In genomic region chr11:3096909-3097395, GRCh38 we compare ENCODE assay signal across 16 cellular contexts. TPM values are rescaled to one million over a fixed set of nuclear protein-coding genes. Genes with fewer than 3 reads are reported as not detected.
DNase-seq lines count a peak whose midpoint lies in the region; ATAC-seq, FAIRE-seq and TF ChIP-seq lines count a peak whose summit lies in the region.
"Had no signal": no experiment of that assay in that cellular context is flagged by ENCODE, and none has a peak within 500 bp of the region (broad histone marks: within the 10 kb centered on the region; RNA-seq: fewer than 3 reads in every experiment).

No MANE protein-coding gene starts in this region.

- intact Hi-C loops in kidney (cut with DNase I), result no loop called here

- TF ChIP-seq CTCF in Peyer's patch (IDR thresholded peaks at IDR 0.05) (no peak), kidney (IDR thresholded peaks at IDR 0.05; ENCODE audit: borderline replicate concordance, extremely low read depth, insufficient read depth) (no peak)

- in situ Hi-C loops in ACHN (cut with HindIII; ENCODE audit: low pct_ligation_motif_present, low pct_unique_long_range_greater_than_20kb, low sequenced_read_pairs), result no loop called here

- H3K27ac ChIP-seq in Peyer's patch, result no peak overlapping the region
- no peak overlapping the region for H3K27ac ChIP-seq in kidney (ENCODE audit: low read depth in 2 of 2, low read length in 2 of 2)

- DNase-seq in H7, result peak; percentile 8
- DNase-seq in Peyer's patch, result peak in 2 of 3 donors; percentile 1 to 23
- DNase-seq in kidney, result peak; percentile 14
- peak; percentile 11 for DNase-seq in stimulated activated CD8-positive, alpha-beta memory T cell treated with anti-CD3 and anti-CD28 coated beads, Interleukin-4, amount 100 ng/mL, for 48 hours
- no peak for DNase-seq in ACHN
- DNase-seq in NCI-H2081 treated with DMSO at 0.1 percent for 48 hours (lab: John Stamatoyannopoulos, UW), result no peak
- DNase-seq: Calu3; CD4-positive, alpha-beta memory T cell; DMS79; MV-4-11; NCI-H1436; NCI-H2029; NCI-H748 treated with DMSO at 0.1 percent for 48 hours had no signal

- H3K9ac ChIP-seq in kidney (ENCODE audit: low read length in 2 of 2), result no peak overlapping the region

- no peak overlapping the region for H3K4me3 ChIP-seq in H7 (ENCODE audit: insufficient read depth, low read depth, low read length)
- H3K4me3 ChIP-seq in Peyer's patch, result no peak overlapping the region
- H3K4me3 ChIP-seq in kidney (ENCODE audit: low read length in 2 of 2), result no peak overlapping the region
- H3K4me3 ChIP-seq: HAP-1, K562 had no signal

- no peaks in the 10 kb centered on the region for H3K4me1 ChIP-seq in Peyer's patch
- H3K4me1 ChIP-seq in kidney (ENCODE audit: control insufficient read depth in 1 of 2, insufficient read depth in 1 of 2, low read depth in 1 of 2, low read length in 2 of 2), result peaks cover 0 to 2% of the 10 kb centered on the region in 2 donors
- H3K4me1 ChIP-seq: HAP-1 had no signal

- H3K27me3 ChIP-seq in H7 (ENCODE audit: control insufficient read depth, insufficient read depth, low read length), result no peaks in the 10 kb centered on the region
- no peaks in the 10 kb centered on the region for H3K27me3 ChIP-seq in Peyer's patch

- no peak for TF ChIP-seq POLR2A in Peyer's patch (IDR thresholded peaks at IDR 0.05)

- H3K9me3 ChIP-seq in Peyer's patch (no peaks in the 10 kb centered on the region), kidney (ENCODE audit: control insufficient read depth in 1 of 2, low read length in 2 of 2) (no peaks in the 10 kb centered on the region)
- H3K9me3 ChIP-seq: HAP-1 had no signal

- no peaks in the 10 kb centered on the region for H3K36me3 ChIP-seq in H7 (replicated peaks; ENCODE audit: control insufficient read depth, insufficient read depth, low read length)
- H3K36me3 ChIP-seq in Peyer's patch, result peaks cover 0 to 24% (median 0%) of the 10 kb centered on the region in 3 donors
- peaks cover 2 to 4% of the 10 kb centered on the region in 2 donors for H3K36me3 ChIP-seq in kidney (ENCODE audit: control insufficient read depth in 1 of 2, insufficient read depth in 2 of 2, low read length in 2 of 2)
- H3K36me3 ChIP-seq: HAP-1 had no signal

- no peak for ATAC-seq in GM21381 (IDR thresholded peaks at IDR 0.05; ENCODE audit: unreplicated experiment)
- ATAC-seq: K562 had no signal

- FAIRE-seq in kidney (lab: Jason Lieb, UNC), result no peak
- FAIRE-seq: K562 had no signal

RNA-seq across cellular contexts. Expression of gene CARS1, which starts 39.7 kb away (rescaled TPM):
- 56.0 and 76.2 TPM in 2 replicates for total RNA-seq in H7 (2014; rRNA removed; shearing (Covaris generic))
- total RNA-seq in Peyer's patch (10 to 100 TPM; 41.7 to 59.9 (median 54.1) TPM), kidney (49.5 TPM)
- 26.5 TPM for polyA plus RNA-seq in kidney (ENCODE audit: insufficient read depth, low read depth, low replicate concordance)

Comparison
In these comparisons a context has a peak if more than half of its experiments do, and no peak if none do; other contexts are left out.
1. DNase-seq: peak in H7 (single experiment), Peyer's patch (2 of 3), kidney (single experiment) and stimulated activated CD8-positive, alpha-beta memory T cell treated with anti-CD3 and anti-CD28 coated beads, Interleukin-4, amount 100 ng/mL, for 48 hours (single experiment); none in ACHN (single experiment) and NCI-H2081 treated with DMSO at 0.1 percent for 48 hours (single experiment).